Comparison of ENCODE assay signal across 12 cellular contexts in genomic region chr13:72507394-72508199, GRCh38.
DNase-seq lines count a peak whose midpoint lies in the region; TF ChIP-seq lines count a peak whose summit lies in the region.
"Had no signal": no experiment of that assay in that cellular context is flagged by ENCODE, and none has a peak within 500 bp of the region (broad histone marks: within the 10 kb centered on the region; RNA-seq: fewer than 3 reads in every experiment).

No MANE protein-coding gene starts in this region.

- in situ Hi-C loops in SK-MEL-5 (cut with HindIII; ENCODE audit: low pct_unique_long_range_greater_than_20kb, low sequenced_read_pairs), result no loop called here

- peak overlapping the region; percentile 21 for H3K4me3 ChIP-seq in fibroblast of villous mesenchyme (ENCODE audit: low read depth, low read length)
- H3K4me3 ChIP-seq in skeletal muscle cell (ENCODE audit: low read depth, low read length), result peak overlapping the region; percentile 1

- CTCF ChIA-PET in HEK293T (lab: Yijun Ruan, JAX), result interaction anchor here (0.5 kb wide), 1 partner anchor 60 kb away, joined by 3 read pairs; no protein-coding TSS in a partner anchor

- POLR2A ChIA-PET in HEK293T (lab: Yijun Ruan, JAX), result interaction anchor here (0.8 kb wide), 1 partner anchor 9 kb away, joined by 3 read pairs; no protein-coding TSS in a partner anchor

- TF ChIP-seq CTCF in fibroblast of villous mesenchyme (IDR thresholded peaks at IDR 0.05; ENCODE audit: insufficient read depth, low read depth, low read length), result no peak

- DNase-seq in HEK293T (ENCODE audit: extremely low spot score) (peak; percentile 49), SK-MEL-5 (ENCODE audit: low read depth, low spot score) (peak; percentile 23), fibroblast of villous mesenchyme (ENCODE audit: low read depth) (no peak), skeletal muscle cell (ENCODE audit: low read depth) (no peak), GM19240 (ENCODE audit: insufficient read length, low spot score) (no peak), cerebellar nuclear complex (lab: John Stamatoyannopoulos, UW) (no peak), NCI-H2171 treated with DMSO at 0.1 percent for 48 hours (lab: John Stamatoyannopoulos, UW) (no peak)
- no peak for DNase-seq in activated CD8-positive, alpha-beta memory T cell treated with anti-CD3 and anti-CD28 coated beads for 24 hours
- DNase-seq: activated naive CD4-positive, alpha-beta T cell; COR-L47; midbrain; NCI-H526 had no signal

TF ChIP-seq in HEK293T, 16 proteins besides CTCF, POLR2A, EP300 and RAD21:
- TF ChIP-seq SP1 (IDR thresholded peaks at IDR 0.05) (no peak), FOXM1 (IDR thresholded peaks at IDR 0.05; ENCODE audit: borderline replicate concordance) (no peak), LEF1 (IDR thresholded peaks at IDR 0.05; ENCODE audit: borderline replicate concordance) (no peak), ZNF384 (IDR thresholded peaks at IDR 0.05) (peak; percentile 80), NFRKB (IDR thresholded peaks at IDR 0.05) (no peak), SUZ12 (IDR thresholded peaks at IDR 0.05) (no peak), L3MBTL2 (conservative IDR thresholded peaks at IDR 0.05) (0 out of 2 replicates have a peak, but pooled peaks have one; percentile 21), FOXA1 (IDR thresholded peaks at IDR 0.05) (no peak), FOXK2 (IDR thresholded peaks at IDR 0.05) (no peak), ARNT (IDR thresholded peaks at IDR 0.05) (no peak), ELF4 (IDR thresholded peaks at IDR 0.05) (no peak)

Comparison
In these comparisons a context has a peak if more than half of its experiments do, and no peak if none do; other contexts are left out.
1. DNase-seq: peak in HEK293T (single experiment) and SK-MEL-5 (single experiment); none in fibroblast of villous mesenchyme (single experiment), skeletal muscle cell (single experiment), GM19240 (single experiment), cerebellar nuclear complex (0 of 2), activated CD8-positive, alpha-beta memory T cell treated with anti-CD3 and anti-CD28 coated beads for 24 hours (single experiment) and NCI-H2171 treated with DMSO at 0.1 percent for 48 hours (single experiment).